Comparison of ENCODE assay signal across 10 cellular contexts in the genomic region with DNA sequence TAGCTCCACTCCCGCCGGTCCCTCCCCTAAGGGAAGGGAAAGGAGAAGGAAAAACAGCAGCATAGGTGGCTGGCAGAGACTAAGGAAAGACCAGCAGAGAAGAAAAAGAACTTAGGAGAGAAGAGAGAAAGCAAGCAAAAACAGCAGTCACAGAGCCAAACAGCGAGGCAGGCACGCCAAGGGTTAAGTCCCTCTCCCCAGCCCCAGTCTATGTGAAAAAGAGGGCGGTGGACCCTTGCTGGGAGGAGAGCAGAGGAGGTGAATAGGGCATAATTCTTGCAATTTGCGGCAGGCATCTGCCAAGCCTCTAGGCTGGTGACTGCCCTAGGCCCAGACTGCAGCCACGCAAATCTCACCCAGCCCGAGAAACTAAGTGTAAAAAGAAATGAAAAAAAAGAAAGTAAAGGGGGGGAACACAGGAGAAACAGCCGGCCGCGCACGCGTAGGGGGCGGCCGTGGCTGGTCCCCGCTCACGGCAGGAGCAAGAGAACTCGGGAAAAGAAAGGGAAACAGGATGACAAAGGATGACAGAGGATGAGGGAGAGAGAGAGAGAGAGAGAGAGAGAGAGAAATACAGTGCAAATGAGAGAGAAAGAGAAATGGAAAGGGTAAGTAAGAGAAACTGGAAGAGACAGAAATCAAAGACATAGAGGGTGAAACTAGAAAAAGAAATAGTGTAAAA. TPM values are rescaled to one million over a fixed set of nuclear protein-coding genes. Genes with fewer than 3 reads are reported as not detected.
A peak's percentile ranks its signal among the peaks of the same experiment; 100 is the strongest.
DNase-seq lines count a peak whose midpoint lies in the region; ATAC-seq and TF ChIP-seq lines count a peak whose summit lies in the region.
"Had no signal": no experiment of that assay in that cellular context is flagged by ENCODE, and none has a peak within 500 bp of the region (broad histone marks: within the 10 kb centered on the region; RNA-seq: fewer than 3 reads in every experiment).

No MANE protein-coding gene starts in this region.

- intact Hi-C loops in natural killer cell (cut with micrococcal nuclease), result no loop called here

- ATAC-seq in GM19463 (IDR thresholded peaks at IDR 0.05; ENCODE audit: unreplicated experiment), result peak; percentile 62
- ATAC-seq in natural killer cell, result peak; percentile 75 to 90 (median 82)

- TF ChIP-seq CTCF in AG10803 (conservative IDR thresholded peaks at IDR 0.05; ENCODE audit: low read length) (no peak), chondrocyte (IDR thresholded peaks at IDR 0.05) (no peak), natural killer cell (IDR thresholded peaks at IDR 0.05) (no peak)

- peaks cover 14% of the 10 kb centered on the region for H3K4me1 Mint-ChIP-seq in chondrocyte (ENCODE audit: low read depth)
- peaks cover 42 to 48% of the 10 kb centered on the region in 2 donors for H3K4me1 Mint-ChIP-seq in natural killer cell

- H3K4me3 ChIP-seq in AG10803 (ENCODE audit: low read length), result peak overlapping the region; percentile 41
- H3K4me3 ChIP-seq: HAP-1 had no signal

- H3K4me3 Mint-ChIP-seq in chondrocyte (ENCODE audit: unreplicated experiment), result peak overlapping the region; percentile 77
- H3K4me3 Mint-ChIP-seq in natural killer cell, result peak overlapping the region; percentile 86

- H3K27ac Mint-ChIP-seq in chondrocyte (ENCODE audit: unreplicated experiment), result peak overlapping the region; percentile 84
- peak overlapping the region; percentile 85 to 94 for H3K27ac Mint-ChIP-seq in natural killer cell

- H3K36me3 Mint-ChIP-seq in chondrocyte (ENCODE audit: low read depth) (no peaks in the 10 kb centered on the region), natural killer cell (no peaks in the 10 kb centered on the region)

- H3K27me3 Mint-ChIP-seq in chondrocyte (ENCODE audit: low read depth), result peaks cover 8% of the 10 kb centered on the region
- peaks cover 0 to 6% of the 10 kb centered on the region in 2 donors for H3K27me3 Mint-ChIP-seq in natural killer cell (ENCODE audit: low read depth in 2 of 2)

- H3K9me3 Mint-ChIP-seq in chondrocyte (ENCODE audit: low read depth) (peaks cover 4% of the 10 kb centered on the region), natural killer cell (no peaks in the 10 kb centered on the region)

- DNase-seq in AG10803 (ENCODE audit: low read depth) (peak; percentile 21), NCI-H69 (lab: John Stamatoyannopoulos, UW) (peak; percentile 36), chondrocyte (ENCODE audit: low spot score) (no peak), natural killer cell (peak; percentile 38), NOMO-1 (lab: John Stamatoyannopoulos, UW; ENCODE audit: unreplicated experiment in 2 of 2) (no peak), superior temporal gyrus (ENCODE audit: extremely low spot score) (no peak), NCI-H524 treated with DMSO at 0.1 percent for 48 hours (lab: John Stamatoyannopoulos, UW) (no peak)

RNA-seq across cellular contexts. Expression of gene MAGEA9, which starts 48.6 kb away (rescaled TPM):
- total RNA-seq in chondrocyte (not detected in 3 replicates), natural killer cell (not detected)
- total RNA-seq: glomerular endothelial cell had no signal

RNA-seq across cellular contexts. Expression of gene MAGEA8, which starts 50.6 kb away (rescaled TPM):
- total RNA-seq in chondrocyte, result not detected in 3 replicates
- total RNA-seq in natural killer cell, result not detected
- total RNA-seq: glomerular endothelial cell had no signal

RNA-seq across cellular contexts. Expression of gene HSFX1, which starts 56.5 kb away (rescaled TPM):
- total RNA-seq in chondrocyte (1.6 to 2.1 TPM (median 2.1 TPM) in 3 replicates), natural killer cell (under 1 TPM in 2 of 3 donors, not detected in 1; 0.21 to 0.32 TPM)

Comparison
In these comparisons a context has a peak if more than half of its experiments do, and no peak if none do; other contexts are left out.
1. DNase-seq: peak in AG10803 (single experiment), NCI-H69 (single experiment) and natural killer cell (single experiment); none in chondrocyte (single experiment), NOMO-1 (0 of 2), superior temporal gyrus (single experiment) and NCI-H524 treated with DMSO at 0.1 percent for 48 hours (single experiment).